Comparison of ENCODE assay signal across 1 cellular context in genomic region chr12:124020398-124021024, GRCh38.
TF ChIP-seq lines count a peak whose summit lies in the region.

No MANE protein-coding gene starts in this region.

TF ChIP-seq in K562, 482 proteins besides CTCF, POLR2A, EP300 and RAD21:
- TF ChIP-seq NFIC (IDR thresholded peaks at IDR 0.05) (peak; percentile 46; the same call in 1 of the 2 replicates), FOXJ3 (CRISPR knock-in tag; IDR thresholded peaks at IDR 0.05) (no peak), NR2C1 (IDR thresholded peaks at IDR 0.05) (peak; percentile 62), NR2C1 (tag; IDR thresholded peaks at IDR 0.05) (no peak), ZNF165 (CRISPR knock-in tag; IDR thresholded peaks at IDR 0.05; ENCODE audit: borderline replicate concordance) (no peak), STAT5A (IDR thresholded peaks at IDR 0.05; ENCODE audit: borderline replicate concordance, low read length) (no peak), ZNF445 (CRISPR knock-in tag; IDR thresholded peaks at IDR 0.05; ENCODE audit: low read depth) (no peak)
